In genomic region chr11:16279524-16279923, GRCh38 we compare ENCODE assay signal across 25 cellular contexts.
"Had no signal": no experiment of that assay in that cellular context is flagged by ENCODE, and none has a peak within 500 bp of the region (broad histone marks: within the 10 kb centered on the region; RNA-seq: fewer than 3 reads in every experiment).

No MANE protein-coding gene starts in this region.

- H3K4me3 ChIP-seq: adrenal gland, body of pancreas, MG63, SJSA1 had no signal

- H3K4me2 ChIP-seq: SK-N-SH had no signal

- H3K27me3 ChIP-seq: adrenal gland, body of pancreas, MG63, Peyer's patch, SJSA1 had no signal

- DNase-seq: activated CD4-positive, alpha-beta T cell treated with anti-CD3 and anti-CD28 coated beads, Interleukin-2, amount 10 ng/mL, durations not matched to agents 24 days and 14 days; activated CD4-positive, alpha-beta T cell treated with anti-CD3 and anti-CD28 coated beads, Interleukin-2, amount 50 U/mL, for 4 hours; activated effector memory CD4-positive, alpha-beta T cell treated with anti-CD3 and anti-CD28 coated beads, Interleukin-2, amount 50 U/mL, for 16 hours; activated naive CD4-positive, alpha-beta T cell; activated naive CD8-positive, alpha-beta T cell treated with anti-CD3 and anti-CD28 coated beads, Interleukin-2, amount 10 ng/mL, durations not matched to agents 7 days and 5 days; activated T-cell treated with anti-CD3 and anti-CD28 coated beads, Interleukin-2, amount 50 U/mL, for 1 hour; activated T-cell treated with anti-CD3 and anti-CD28 coated beads, Interleukin-2, amount 50 U/mL, for 72 hours; adrenal gland; body of pancreas; Karpas-422; MG63; NCI-H1436; NCI-H1930; NK-92 treated with Interleukin-12 subunit alpha and Interleukin-12 subunit beta, amount 100 ng/mL, for 24 hours; PC-3; RPMI8226; SHP77 treated with DMSO at 0.1 percent for 48 hours; SK-N-SH had no signal

- FAIRE-seq: astrocyte, bronchial epithelial cell, TTC549 had no signal

- H3K36me3 ChIP-seq: adrenal gland, MG63, Peyer's patch, SJSA1 had no signal

- H3K4me1 ChIP-seq: adrenal gland, body of pancreas, SJSA1 had no signal

- ATAC-seq: activated CD8-positive, alpha-beta T cell treated with anti-CD3 and anti-CD28 coated beads for 36 hours; activated T-helper 17 cell treated with anti-CD3 and anti-CD28 coated beads, Interleukin-2, amount 50 U/mL, for 72 hours; body of pancreas; PC-3 had no signal

- H3K27ac ChIP-seq: adrenal gland, body of pancreas, Peyer's patch, SJSA1 had no signal

- H3K9me3 ChIP-seq: body of pancreas, MG63, Peyer's patch, SJSA1, SK-N-SH had no signal

- H3K9ac ChIP-seq: SK-N-SH had no signal
